ENCODE assay signal across 19 cellular contexts in the genomic region with DNA sequence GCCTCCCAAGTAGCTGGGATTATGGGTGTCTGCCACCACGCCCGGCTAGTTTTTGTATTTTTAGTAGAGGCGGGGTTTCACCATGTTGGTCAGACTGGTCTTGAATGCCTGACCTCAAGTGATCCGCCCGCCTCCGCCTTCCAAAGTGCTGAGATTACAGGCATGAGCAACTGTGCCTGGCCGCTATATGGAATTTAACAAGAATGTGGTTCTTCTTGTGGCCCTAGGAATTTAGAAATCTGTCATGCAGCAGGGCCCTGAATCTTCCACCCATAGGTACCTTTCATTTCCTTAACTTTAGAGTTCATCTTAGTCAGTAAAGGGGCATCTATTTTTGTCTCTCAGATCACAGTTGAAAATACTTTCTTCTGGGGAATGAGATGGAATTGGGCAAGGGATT. TPM values are rescaled to one million over a fixed set of nuclear protein-coding genes. Genes with fewer than 3 reads are reported as not detected.
DNase-seq lines count a peak whose midpoint lies in the region; TF ChIP-seq lines count a peak whose summit lies in the region.
"Had no signal": no experiment of that assay in that cellular context is flagged by ENCODE, and none has a peak within 500 bp of the region (broad histone marks: within the 10 kb centered on the region; RNA-seq: fewer than 3 reads in every experiment).

No MANE protein-coding gene starts in this region.

- DNase-seq in ELF-1 (ENCODE audit: low read depth, low spot score) (peak; percentile 34), HT-29 (ENCODE audit: low spot score) (peak; percentile 41), choroid plexus epithelial cell (ENCODE audit: low read depth) (peak; percentile 75), osteoblast (ENCODE audit: insufficient read length, low spot score, missing footprints) (no peak), NCI-H146 (lab: John Stamatoyannopoulos, UW) (no peak), NCI-H2081 (lab: John Stamatoyannopoulos, UW) (no peak)
- no peak for DNase-seq in effector CD4-positive, alpha-beta T cell
- DNase-seq: activated CD4-positive, alpha-beta T cell treated with anti-CD3 and anti-CD28 coated beads, Interleukin-2, amount 50 U/mL, for 1 hour; activated CD8-positive, alpha-beta memory T cell treated with anti-CD3 and anti-CD28 coated beads, Interleukin-2, amount 50 U/mL, for 48 hours; adrenal gland; CD4-positive, CD25-positive, alpha-beta regulatory T cell; cortex of kidney; DMS 273 treated with DMSO at 0.1 percent for 48 hours; heart right ventricle; NCI-H1105; NCI-H524 treated with DMSO at 0.1 percent for 48 hours; uterus had no signal

- TF ChIP-seq CTCF in choroid plexus epithelial cell (conservative IDR thresholded peaks at IDR 0.05; ENCODE audit: low read depth, low read length) (no peak), osteoblast (IDR thresholded peaks at IDR 0.05; ENCODE audit: extremely low read depth, low read depth, low read length) (no peak)

- H3K4me2 ChIP-seq in osteoblast (ENCODE audit: insufficient read depth, low read length) = peak overlapping the region; percentile 6

- H3K4me3 ChIP-seq in choroid plexus epithelial cell (ENCODE audit: low read depth, low read length) (no peak overlapping the region), osteoblast (ENCODE audit: insufficient read depth, low read length) (no peak overlapping the region)
- H3K4me3 ChIP-seq: adrenal gland, heart right ventricle, SJSA1, uterus had no signal

- no peaks in the 10 kb centered on the region for H3K36me3 ChIP-seq in osteoblast (ENCODE audit: insufficient read depth, low read length)
- H3K36me3 ChIP-seq: adrenal gland, heart right ventricle, SJSA1, uterus had no signal

- peaks cover 37% of the 10 kb centered on the region for H3K4me1 ChIP-seq in osteoblast (ENCODE audit: insufficient read depth, low read length)
- H3K4me1 ChIP-seq: parathyroid adenoma, uterus had no signal

- no peaks in the 10 kb centered on the region for H3K9me3 ChIP-seq in osteoblast (ENCODE audit: low read depth, low read length)
- H3K9me3 ChIP-seq: adrenal gland, SJSA1, uterus had no signal

- H4K20me1 ChIP-seq in osteoblast (ENCODE audit: insufficient read depth, low read length) = no peaks in the 10 kb centered on the region

- H3K27ac ChIP-seq in osteoblast (ENCODE audit: low read depth, low read length) = peak overlapping the region; percentile 77
- H3K27ac ChIP-seq: adrenal gland, heart right ventricle, parathyroid adenoma, SJSA1, uterus had no signal

- H2AFZ ChIP-seq in osteoblast (ENCODE audit: low read length) = no peak overlapping the region
- H2AFZ ChIP-seq: parathyroid adenoma had no signal

- no peaks in the 10 kb centered on the region for H3K79me2 ChIP-seq in osteoblast (ENCODE audit: insufficient read depth, low read length)
- H3K79me2 ChIP-seq: parathyroid adenoma had no signal

- H3K27me3 ChIP-seq in osteoblast (ENCODE audit: insufficient read depth, low read length) = no peaks in the 10 kb centered on the region
- H3K27me3 ChIP-seq: adrenal gland, SJSA1, uterus had no signal

RNA-seq across cellular contexts. Expression of a gene that starts 25.6 kb away (rescaled TPM):
- 26.9 and 29.2 TPM in 2 replicates for total RNA-seq in HT-29 (2014; rRNA removed; shearing (Covaris generic))
- total RNA-seq in osteoblast = 47.1 and 56.5 TPM in 2 replicates

RNA-seq across cellular contexts. Expression of a gene that starts 49.3 kb away (rescaled TPM):
- 17.0 and 20.8 TPM in 2 replicates for total RNA-seq in HT-29 (2014; rRNA removed; shearing (Covaris generic))
- total RNA-seq in osteoblast = 32.7 and 35.5 TPM in 2 replicates

Comparison
In these comparisons a context has a peak if more than half of its experiments do, and no peak if none do; other contexts are left out.
1. DNase-seq: peak in ELF-1 (single experiment), HT-29 (single experiment) and choroid plexus epithelial cell (single experiment); none in osteoblast (single experiment), effector CD4-positive, alpha-beta T cell (single experiment), NCI-H146 (single experiment) and NCI-H2081 (0 of 2).